Comparison of ENCODE assay signal across 23 cellular contexts in the genomic region with DNA sequence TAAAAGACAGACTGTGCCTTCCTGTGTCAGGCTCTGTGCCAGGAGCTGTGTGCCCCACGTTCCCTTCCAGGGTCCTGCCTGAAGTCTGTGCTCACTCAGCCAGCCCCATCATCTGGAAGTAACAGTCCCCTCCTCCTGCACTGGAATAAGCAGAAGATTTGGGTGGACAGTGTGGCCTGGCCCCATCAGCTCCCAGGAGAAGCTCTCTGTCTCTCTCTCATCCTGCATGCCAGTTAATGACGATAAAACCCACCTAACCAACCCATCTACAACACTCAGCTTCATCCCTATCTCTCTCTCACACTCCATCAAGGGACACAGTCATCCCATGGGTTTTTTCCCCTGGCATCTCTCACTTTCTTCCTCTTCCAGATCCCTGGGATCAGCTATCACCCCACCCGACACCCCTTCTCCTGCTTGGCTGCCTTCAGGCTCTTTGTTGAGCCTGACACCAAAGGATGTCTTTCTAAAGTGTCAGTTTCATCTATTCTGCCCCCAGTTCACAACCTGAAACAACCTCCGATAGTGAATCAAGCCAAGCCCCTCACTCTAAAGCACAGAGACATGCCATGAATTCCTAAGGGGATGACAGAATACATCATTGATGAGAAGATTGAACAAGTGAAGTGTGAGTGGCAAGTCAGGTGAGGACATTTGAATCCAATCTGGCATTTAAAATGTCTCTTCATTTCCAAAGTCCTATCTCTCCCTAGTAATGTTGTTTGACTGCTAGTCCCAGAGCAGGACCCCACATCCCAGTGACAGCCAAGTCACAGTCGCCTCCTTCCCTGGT.
"Had no signal": no experiment of that assay in that cellular context is flagged by ENCODE, and none has a peak within 500 bp of the region (broad histone marks: within the 10 kb centered on the region; RNA-seq: fewer than 3 reads in every experiment).

No MANE protein-coding gene starts in this region.

- H3K27ac ChIP-seq: brain microvascular endothelial cell, gastrocnemius medialis, left lung, skin epidermis, suprapubic skin, transverse colon, vagina had no signal

- H3K36me3 ChIP-seq: brain microvascular endothelial cell, gastrocnemius medialis, left lung, suprapubic skin, transverse colon, vagina had no signal

- H3K27me3 ChIP-seq: vagina had no signal

- H3K27ac Mint-ChIP-seq: activated CD4-positive, alpha-beta T cell treated with anti-CD3 and anti-CD28 coated beads, Interleukin-2, amount 10 ng/mL, durations not matched to agents 24 days and 14 days; activated CD8-positive, alpha-beta T cell treated with anti-CD3 and anti-CD28 coated beads for 36 hours; activated T-cell treated with anti-CD3 and anti-CD28 coated beads, Interleukin-2, amount 50 U/mL, for 24 hours; natural killer cell treated with Interleukin-12 subunit alpha and Interleukin-12 subunit beta and Interleukin-15 and Interleukin-18, amount 100 ng/mL, for 72 hours; progenitor cell of endocrine pancreas; stimulated activated naive CD8-positive, alpha-beta T cell treated with anti-CD3 and anti-CD28 coated beads, Interleukin-15, amount 100 ng/mL, for 72 hours had no signal

- H3K9me3 ChIP-seq: gastrocnemius medialis, left lung, suprapubic skin, transverse colon, vagina had no signal

- H3K4me3 ChIP-seq: gastrocnemius medialis, left lung, skin epidermis, suprapubic skin, transverse colon, vagina had no signal

- H3K4me3 Mint-ChIP-seq: activated CD4-positive, alpha-beta T cell treated with anti-CD3 and anti-CD28 coated beads, Interleukin-2, amount 10 ng/mL, durations not matched to agents 24 days and 14 days; activated CD8-positive, alpha-beta T cell treated with anti-CD3 and anti-CD28 coated beads for 36 hours; activated T-cell treated with anti-CD3 and anti-CD28 coated beads, Interleukin-2, amount 50 U/mL, for 24 hours; natural killer cell treated with Interleukin-12 subunit alpha and Interleukin-12 subunit beta and Interleukin-15 and Interleukin-18, amount 100 ng/mL, for 72 hours; stimulated activated naive CD8-positive, alpha-beta T cell treated with anti-CD3 and anti-CD28 coated beads, Interleukin-15, amount 100 ng/mL, for 72 hours had no signal

- DNase-seq: activated CD4-positive, alpha-beta T cell treated with anti-CD3 and anti-CD28 coated beads, Interleukin-2, amount 10 ng/mL, durations not matched to agents 24 days and 14 days; activated CD4-positive, CD25-positive, alpha-beta regulatory T cell; activated CD8-positive, alpha-beta T cell treated with anti-CD3 and anti-CD28 coated beads for 36 hours; activated naive CD4-positive, alpha-beta T cell treated with anti-CD3 and anti-CD28 coated beads, Interleukin-2, amount 50 U/mL, for 16 hours; activated T-cell treated with anti-CD3 and anti-CD28 coated beads, Interleukin-2, amount 50 U/mL, for 24 hours; aorta; brain microvascular endothelial cell; cerebellar nuclear complex; effector CD4-positive, alpha-beta T cell; gastrocnemius medialis; head of caudate nucleus; left lung; occipital lobe; stimulated activated naive CD8-positive, alpha-beta T cell treated with anti-CD3 and anti-CD28 coated beads, Interleukin-15, amount 100 ng/mL, for 72 hours; T-helper 1 cell; T1000; transverse colon had no signal

- H3K9me3 Mint-ChIP-seq: activated CD4-positive, alpha-beta T cell treated with anti-CD3 and anti-CD28 coated beads, Interleukin-2, amount 10 ng/mL, durations not matched to agents 24 days and 14 days; activated CD8-positive, alpha-beta T cell treated with anti-CD3 and anti-CD28 coated beads for 36 hours; activated T-cell treated with anti-CD3 and anti-CD28 coated beads, Interleukin-2, amount 50 U/mL, for 24 hours; natural killer cell treated with Interleukin-12 subunit alpha and Interleukin-12 subunit beta and Interleukin-15 and Interleukin-18, amount 100 ng/mL, for 72 hours; stimulated activated naive CD8-positive, alpha-beta T cell treated with anti-CD3 and anti-CD28 coated beads, Interleukin-15, amount 100 ng/mL, for 72 hours had no signal

- H3K4me1 Mint-ChIP-seq: activated CD4-positive, alpha-beta T cell treated with anti-CD3 and anti-CD28 coated beads, Interleukin-2, amount 10 ng/mL, durations not matched to agents 24 days and 14 days; stimulated activated naive CD8-positive, alpha-beta T cell treated with anti-CD3 and anti-CD28 coated beads, Interleukin-15, amount 100 ng/mL, for 72 hours had no signal

- H3K4me1 ChIP-seq: gastrocnemius medialis, left lung, suprapubic skin, transverse colon, vagina had no signal

- H3K36me3 Mint-ChIP-seq: natural killer cell treated with Interleukin-12 subunit alpha and Interleukin-12 subunit beta and Interleukin-15 and Interleukin-18, amount 100 ng/mL, for 72 hours had no signal

- ATAC-seq: activated CD8-positive, alpha-beta T cell treated with anti-CD3 and anti-CD28 coated beads for 36 hours; esophagus mucosa; gastrocnemius medialis; left lung; stimulated activated naive CD8-positive, alpha-beta T cell treated with anti-CD3 and anti-CD28 coated beads, Interleukin-15, amount 100 ng/mL, for 72 hours had no signal
